Comparison of ENCODE assay signal across 8 cellular contexts in genomic region chr5:39219433-39219832, GRCh38. TPM values are rescaled to one million over a fixed set of nuclear protein-coding genes. Genes with fewer than 3 reads are reported as not detected.
DNase-seq lines count a peak whose midpoint lies in the region; ATAC-seq, FAIRE-seq and TF ChIP-seq lines count a peak whose summit lies in the region.

Gene FYB1 (minus strand): TSS chr5:39219563. CDS start chr5:39202960, 16,603 bp downstream.

- no peaks in the 10 kb centered on the region for H3K27me3 Mint-ChIP-seq in activated T-cell treated with anti-CD3 and anti-CD28 coated beads, Interleukin-2, amount 50 U/mL, for 4 hours (ENCODE audit: low read depth)

- TF ChIP-seq POLR2A in K562 (conservative IDR thresholded peaks at IDR 0.05) (no peak), right lobe of liver (IDR thresholded peaks at IDR 0.05) (no peak)

- no peak within 1 kb of the TSS for H3K9ac ChIP-seq in K562 (ENCODE audit: insufficient read depth in 1 of 2, low read depth in 2 of 2, low read length in 2 of 2)

- H3K27ac ChIP-seq in K562 (ENCODE audit: extremely low read depth, low read depth, low read length) = no peak within 1 kb of the TSS
- H3K27ac ChIP-seq in right lobe of liver = no peak within 1 kb of the TSS

- no peak for FAIRE-seq in K562 (lab: Jason Lieb, UNC)

- no peak for TF ChIP-seq RAD21 in K562 (CRISPR knock-in tag; conservative IDR thresholded peaks at IDR 0.05 in 1 of 2, IDR thresholded peaks at IDR 0.05 in 1 of 2)

- no TSS peak for BruUV-seq in K562 (replicated peaks; lab: Mats Ljungman, UMichigan)

- H3K79me2 ChIP-seq in K562 (ENCODE audit: control insufficient read depth, insufficient read depth, low read length) = no peaks in the 10 kb centered on the region

- no peaks in the 10 kb centered on the region for H4K20me1 ChIP-seq in K562 (replicated peaks; ENCODE audit: control insufficient read depth, insufficient read depth, low read length)

- H3K9me1 ChIP-seq in K562 (ENCODE audit: control insufficient read depth, insufficient read depth, low read length) = no peaks in the 10 kb centered on the region

- H3K9me3 Mint-ChIP-seq in activated T-cell treated with anti-CD3 and anti-CD28 coated beads, Interleukin-2, amount 50 U/mL, for 4 hours = no peaks in the 10 kb centered on the region

- in situ Hi-C loops in K562 (cut with MboI) = loop anchor here (5.0 to 10.0 kb wide), 2 partner anchors 53 to 335 kb away; no protein-coding TSS in a partner anchor

- TF ChIP-seq CTCF in K562 (IDR thresholded peaks at IDR 0.05 in 2 of 3, conservative IDR thresholded peaks at IDR 0.05 in 1 of 3; ENCODE audit: insufficient read depth in 2 of 3, low read depth in 1 of 3, low read length in 3 of 3) (no peak), right lobe of liver (IDR thresholded peaks at IDR 0.05) (no peak)

- CTCF ChIA-PET in K562 (lab: Yijun Ruan, JAX; ENCODE audit: low intra/inter-chr PET ratio) = interaction anchor here (2.9 kb wide), 1 partner anchor 64 kb away, joined by 26 read pairs; no protein-coding TSS in a partner anchor

- H3K4me1 ChIP-seq in K562 (replicated peaks in 1 of 2; ENCODE audit: control insufficient read depth in 2 of 2, insufficient read depth in 2 of 2, low read length in 2 of 2) (peaks cover 4 to 30% of the 10 kb centered on the region in 2 experiments; a peak in 4 of 5 replicates), right lobe of liver (no peaks in the 10 kb centered on the region)

- WGBS in K562 (ENCODE audit: insufficient coverage, low coverage, missing lambda C conversion rate) = 52% methylated on average over 4 of the region's 4 CpGs
- WGBS in right lobe of liver (ENCODE audit: insufficient coverage, low coverage, low lambda C conversion rate, missing lambda C conversion rate) = 43% methylated on average over 1 of the region's 4 CpGs

- H3K4me1 Mint-ChIP-seq in activated T-cell treated with anti-CD3 and anti-CD28 coated beads, Interleukin-2, amount 50 U/mL, for 4 hours (ENCODE audit: low read depth) = peaks cover 55% of the 10 kb centered on the region

- H3K4me2 ChIP-seq in K562 (ENCODE audit: insufficient read depth, low read length) = peak within 1 kb of the TSS; percentile 23

- H3K36me3 ChIP-seq in K562 (ENCODE audit: control insufficient read depth, insufficient read depth, low read length) (no peaks in the 10 kb centered on the region), right lobe of liver (no peaks in the 10 kb centered on the region)

- TF ChIP-seq EP300 in K562 (IDR thresholded peaks at IDR 0.05; ENCODE audit: low read length) = no peak

- no peak for ATAC-seq in activated T-cell treated with anti-CD3 and anti-CD28 coated beads, Interleukin-2, amount 50 U/mL, for 4 hours
- ATAC-seq in K562 = no peak
- peak; percentile 47 to 68 (median 60) for ATAC-seq in right lobe of liver
- ATAC-seq in HG03025 (IDR thresholded peaks at IDR 0.05; ENCODE audit: low FRiP score, unreplicated experiment) = no peak

- no peaks in the 10 kb centered on the region for H3K36me3 Mint-ChIP-seq in activated T-cell treated with anti-CD3 and anti-CD28 coated beads, Interleukin-2, amount 50 U/mL, for 4 hours (ENCODE audit: insufficient read depth)

- no peak within 1 kb of the TSS for H3K4me3 ChIP-seq in K562
- peak within 1 kb of the TSS in 1 of 3 donors; percentile 19 for H3K4me3 ChIP-seq in right lobe of liver

- no peaks in the 10 kb centered on the region for H3K9me3 ChIP-seq in K562 (replicated peaks; ENCODE audit: control insufficient read depth, insufficient read depth, low read depth, low read length)
- H3K9me3 ChIP-seq in right lobe of liver = no peaks in the 10 kb centered on the region

- DNase-seq in activated T-cell treated with anti-CD3 and anti-CD28 coated beads, Interleukin-2, amount 50 U/mL, for 4 hours = no peak
- DNase-seq in activated T-cell treated with anti-CD3 and anti-CD28 coated beads, Interleukin-2, amount 50 U/mL, for 48 hours = no peak
- DNase-seq in K562 (ENCODE audit: extremely low read depth in 1 of 4, low spot score in 3 of 4) (no peak), right lobe of liver (peak in 2 of 3 donors; percentile 41 to 64), ureter (ENCODE audit: low spot score) (no peak), middle frontal gyrus (ENCODE audit: extremely low spot score, low spot score) (no peak), SHP77 (lab: John Stamatoyannopoulos, UW) (no peak)

- H3K27me3 ChIP-seq in K562 (ENCODE audit: control insufficient read depth in 2 of 2, insufficient read depth in 2 of 2, low read length in 2 of 2) (no peaks in the 10 kb centered on the region), right lobe of liver (no peaks in the 10 kb centered on the region)

- POLR2A ChIA-PET in K562 (lab: Yijun Ruan, JAX) = no interaction called here

- H2AFZ ChIP-seq in K562 (ENCODE audit: low read depth, low read length) = peak within 1 kb of the TSS; percentile 82

- H3K4me3 Mint-ChIP-seq in activated T-cell treated with anti-CD3 and anti-CD28 coated beads, Interleukin-2, amount 50 U/mL, for 4 hours = no peak within 1 kb of the TSS

- intact Hi-C loops in K562 (cut with micrococcal nuclease) (loop anchor here (5.0 to 10.0 kb wide), 5 partner anchors 137 to 355 kb away; no protein-coding TSS in a partner anchor), right lobe of liver (cut with DNase I) (loop anchor here in 1 of 2 donors (10.0 kb wide), 1 partner anchor 345 kb away; no protein-coding TSS in a partner anchor)

TF ChIP-seq in K562, 482 proteins besides CTCF, POLR2A, EP300 and RAD21:
- no peak for TF ChIP-seq POLR2B (IDR thresholded peaks at IDR 0.05; ENCODE audit: low read depth, partially characterized antibody)
- TF ChIP-seq CEBPG (CRISPR knock-in tag; IDR thresholded peaks at IDR 0.05) = no peak
- TF ChIP-seq CEBPG (tag; conservative IDR thresholded peaks at IDR 0.05 in 1 of 2, IDR thresholded peaks at IDR 0.05 in 1 of 2) = peak in 1 of 2 experiments; percentile 45; a peak in 1 of 4 replicates
- TF ChIP-seq, protein P1, sequence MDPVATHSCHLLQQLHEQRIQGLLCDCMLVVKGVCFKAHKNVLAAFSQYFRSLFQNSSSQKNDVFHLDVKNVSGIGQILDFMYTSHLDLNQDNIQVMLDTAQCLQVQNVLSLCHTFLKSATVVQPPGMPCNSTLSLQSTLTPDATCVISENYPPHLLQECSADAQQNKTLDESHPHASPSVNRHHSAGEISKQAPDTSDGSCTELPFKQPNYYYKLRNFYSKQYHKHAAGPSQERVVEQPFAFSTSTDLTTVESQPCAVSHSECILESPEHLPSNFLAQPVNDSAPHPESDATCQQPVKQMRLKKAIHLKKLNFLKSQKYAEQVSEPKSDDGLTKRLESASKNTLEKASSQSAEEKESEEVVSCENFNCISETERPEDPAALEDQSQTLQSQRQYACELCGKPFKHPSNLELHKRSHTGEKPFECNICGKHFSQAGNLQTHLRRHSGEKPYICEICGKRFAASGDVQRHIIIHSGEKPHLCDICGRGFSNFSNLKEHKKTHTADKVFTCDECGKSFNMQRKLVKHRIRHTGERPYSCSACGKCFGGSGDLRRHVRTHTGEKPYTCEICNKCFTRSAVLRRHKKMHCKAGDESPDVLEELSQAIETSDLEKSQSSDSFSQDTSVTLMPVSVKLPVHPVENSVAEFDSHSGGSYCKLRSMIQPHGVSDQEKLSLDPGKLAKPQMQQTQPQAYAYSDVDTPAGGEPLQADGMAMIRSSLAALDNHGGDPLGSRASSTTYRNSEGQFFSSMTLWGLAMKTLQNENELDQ (CRISPR knock-in tag; IDR thresholded peaks at IDR 0.05; ENCODE audit: borderline replicate concordance) = no peak
- TF ChIP-seq ETV5 (CRISPR knock-in tag; IDR thresholded peaks at IDR 0.05; ENCODE audit: low read depth) = no peak
- no peak for TF ChIP-seq ERF (CRISPR knock-in tag; IDR thresholded peaks at IDR 0.05)
- no peak for TF ChIP-seq MTF1 (CRISPR knock-in tag; IDR thresholded peaks at IDR 0.05; ENCODE audit: borderline replicate concordance)
- TF ChIP-seq STAG1 (CRISPR knock-in tag; IDR thresholded peaks at IDR 0.05; ENCODE audit: borderline replicate concordance) = no peak
- peak; percentile 36; the same call in 1 of the 2 replicates for TF ChIP-seq CEBPB (tag; IDR thresholded peaks at IDR 0.05)
- no peak for TF ChIP-seq ZNF133 (CRISPR knock-in tag; IDR thresholded peaks at IDR 0.05)
- TF ChIP-seq PTRF (tag; IDR thresholded peaks at IDR 0.05) = no peak
- TF ChIP-seq PYGO2 (tag; IDR thresholded peaks at IDR 0.05) = no peak

RNA-seq across cellular contexts. Expression of gene FYB1, which starts in this region (rescaled TPM):
- total RNA-seq in activated T-cell treated with anti-CD3 and anti-CD28 coated beads, Interleukin-2, amount 50 U/mL, for 4 hours = 10 to 100 TPM; 33.4 to 39.0 (median 37.9) TPM
- 2.9 and 14.8 TPM in 2 replicates for total RNA-seq in K562 (2011; cell fraction: chromatin; rRNA removed; ENCODE audit: low replicate concordance)
- total RNA-seq in K562 (2011; cell fraction: nucleolus; rRNA removed) = 0.67 and 2.2 TPM in 2 replicates
- total RNA-seq in K562 (2011; cell fraction: nucleoplasm; rRNA removed) = 5.6 and 6.0 TPM in 2 replicates
- total RNA-seq in K562 (2014; rRNA removed) (6.7 TPM in 2 replicates), K562 (2014; rRNA removed; fragmentation: Illumina TruSeq; extraction: Trizol) (15.6 and 16.5 TPM in 2 replicates), K562 (2015; rRNA removed; fragmentation: Illumina TruSeq; extraction: Trizol) (28.1 and 31.5 TPM in 2 replicates), K562 (2021) (17.4 and 22.5 TPM in 2 replicates), right lobe of liver (10 to 100 TPM in 3 of 6 experiments, 1 to 10 TPM in 3; 3.7 to 15.3 (median 9.1) TPM), ureter (17.9 TPM)
- polyA plus RNA-seq in K562 (2011; rRNA removed) (4.7 and 25.4 TPM in 2 replicates), K562 (2014; fragmentation: Illumina TruSeq; extraction: Trizol) (13.7 and 18.4 TPM in 2 replicates), K562 (2014; fragmentation: Nextera tagmentation; extraction: Ambion mirVana) (1 to 10 TPM; 9.4 to 9.7 TPM), K562 (2014; rRNA removed) (7.4 and 8.0 TPM in 2 replicates)
- polyA plus RNA-seq in K562 (2011; cell fraction: cytosol; rRNA removed) = 0.85 and 9.2 TPM in 2 replicates
- 5.6 and 40.9 TPM in 2 replicates for polyA plus RNA-seq in K562 (2011; cell fraction: nucleus; rRNA removed)
- polyA plus RNA-seq in K562 (2012) = 20.9 and 22.7 TPM in 2 replicates
- 4.0 and 45.3 TPM in 2 replicates for polyA minus RNA-seq in K562 (2011; rRNA and poly(A)+ RNA removed)
- 2.4 and 15.2 TPM in 2 replicates for polyA minus RNA-seq in K562 (2011; cell fraction: cytosol; rRNA and poly(A)+ RNA removed)
- polyA minus RNA-seq in K562 (2011; cell fraction: nucleus; rRNA and poly(A)+ RNA removed) = 5.4 and 62.8 TPM in 2 replicates

Comparison
In these comparisons a context has a peak if more than half of its experiments do, and no peak if none do; other contexts are left out.
1. ATAC-seq: peak in right lobe of liver (4 of 4); none in activated T-cell treated with anti-CD3 and anti-CD28 coated beads, Interleukin-2, amount 50 U/mL, for 4 hours (0 of 2), K562 (single experiment) and HG03025 (single experiment).
2. DNase-seq: peak in right lobe of liver (2 of 3); none in activated T-cell treated with anti-CD3 and anti-CD28 coated beads, Interleukin-2, amount 50 U/mL, for 4 hours (single experiment), activated T-cell treated with anti-CD3 and anti-CD28 coated beads, Interleukin-2, amount 50 U/mL, for 48 hours (0 of 2), K562 (0 of 4), ureter (single experiment), middle frontal gyrus (single experiment) and SHP77 (0 of 2).